ENCODE assay signal across 37 cellular contexts in the genomic region with DNA sequence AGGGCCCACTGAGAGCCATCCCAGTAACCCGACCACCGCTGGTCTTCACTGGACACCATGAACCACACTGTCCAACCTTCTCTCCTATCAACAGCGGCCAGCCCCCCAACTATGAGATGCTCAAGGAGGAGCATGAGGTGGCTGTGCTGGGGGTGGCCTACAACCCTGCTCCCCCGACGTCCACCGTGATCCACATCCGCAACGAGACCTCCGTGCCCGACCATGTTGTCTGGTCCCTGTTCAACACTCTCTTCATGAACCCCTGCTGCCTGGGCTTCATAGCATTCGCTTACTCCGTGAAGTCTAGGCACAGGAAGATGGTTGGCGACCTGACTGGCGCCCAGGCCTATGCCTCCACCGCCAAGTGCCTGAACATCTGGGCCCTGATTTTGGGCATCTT.
DNase-seq lines count a peak whose midpoint lies in the region; ATAC-seq, FAIRE-seq and TF ChIP-seq lines count a peak whose summit lies in the region.
"Had no signal": no experiment of that assay in that cellular context is flagged by ENCODE, and none has a peak within 500 bp of the region (broad histone marks: within the 10 kb centered on the region; RNA-seq: fewer than 3 reads in every experiment).

No MANE protein-coding gene starts in this region.

- H3K4me2 ChIP-seq in PC-3 (ENCODE audit: low read length) = peak overlapping the region; percentile 26; the same call in 1 of the 2 replicates
- H3K4me2 ChIP-seq: A549; BLaER1; BLaER1 treated with 17β-estradiol and CSF1 and Interleukin-3, amounts not matched to agents 10 nM and 100 nM had no signal

- no peak overlapping the region for H2AFZ ChIP-seq in PC-3 (ENCODE audit: low read length)

- no peak for FAIRE-seq in kidney (lab: Jason Lieb, UNC)
- FAIRE-seq: A204.1, A549, D721Med had no signal

- peaks cover 11% of the 10 kb centered on the region for H3K9me3 Mint-ChIP-seq in activated CD4-positive, alpha-beta T cell treated with anti-CD3 and anti-CD28 coated beads, Interleukin-2, amount 10 ng/mL, durations not matched to agents 7 days and 5 days
- no peaks in the 10 kb centered on the region for H3K9me3 Mint-ChIP-seq in HFFc6

- CTCF ChIA-PET in activated CD4-positive, alpha-beta T cell treated with anti-CD3 and anti-CD28 coated beads, Interleukin-2, amount 10 ng/mL, durations not matched to agents 7 days and 5 days (lab: Charles Lee) = no interaction called here
- CTCF ChIA-PET in PC-3 (lab: Charles Lee) = no interaction called here

- H3K9me2 ChIP-seq in PC-3 (replicated peaks; ENCODE audit: low read length) = no peaks in the 10 kb centered on the region

- H3K27ac ChIP-seq in PC-3 (ENCODE audit: low read length) = peak overlapping the region; percentile 94
- no peak overlapping the region for H3K27ac ChIP-seq in kidney (ENCODE audit: low read depth in 2 of 2, low read length in 2 of 2)
- H3K27ac ChIP-seq: 22Rv1; A549; BLaER1; BLaER1 treated with 17β-estradiol and CSF1 and Interleukin-3, amounts not matched to agents 10 nM and 100 nM; C4-2B had no signal

- BruUV-seq in PC-3 (replicated peaks; lab: Mats Ljungman, UMichigan) = no TSS peak

- intact Hi-C loops in PC-3 (cut with micrococcal nuclease) = loop anchor here (10.0 kb wide), 2 partner anchors 269 to 579 kb away; no protein-coding TSS in a partner anchor
- intact Hi-C loops in kidney (cut with DNase I) = no loop called here

- DNase-seq in activated CD4-positive, alpha-beta T cell treated with anti-CD3 and anti-CD28 coated beads, Interleukin-2, amount 10 ng/mL, durations not matched to agents 7 days and 5 days = no peak
- no peak for DNase-seq in activated CD4-positive, alpha-beta T cell treated with anti-CD3 and anti-CD28 coated beads for 48 hours
- DNase-seq in HFFc6 (no peak), PC-3 (no peak), kidney (peak; percentile 54), amniotic stem cell (lab: John Stamatoyannopoulos, UW) (no peak), NCI-H446 (lab: John Stamatoyannopoulos, UW) (no peak), HT-29 (ENCODE audit: low spot score) (no peak)
- DNase-seq: 8988T; ACHN; AML-193; BE2C; C1 segment of cervical spinal cord; Caco-2; Calu3; CD4-positive, alpha-beta memory T cell; CD4-positive, alpha-beta T cell; CD4-positive, CD25-positive, alpha-beta regulatory T cell; CD8-positive, alpha-beta memory T cell; CD8-positive, alpha-beta T cell; COR-L47; DMS 273 treated with DMSO at 0.1 percent for 48 hours; DMS153; DMS53; DMS79; DMS79 treated with DMSO at 0.1 percent for 48 hours; DND-41; EL had no signal

- peak overlapping the region; percentile 57 for H3K27ac Mint-ChIP-seq in activated CD4-positive, alpha-beta T cell treated with anti-CD3 and anti-CD28 coated beads, Interleukin-2, amount 10 ng/mL, durations not matched to agents 7 days and 5 days
- H3K27ac Mint-ChIP-seq in HFFc6 = no peak overlapping the region
- H3K27ac Mint-ChIP-seq: B cell; CD14-positive monocyte; CD4-positive, alpha-beta memory T cell; CD4-positive, alpha-beta T cell; CD4-positive, CD25-positive, alpha-beta regulatory T cell; CD8-positive, alpha-beta memory T cell; CD8-positive, alpha-beta T cell had no signal

- H3K9ac ChIP-seq in PC-3 (ENCODE audit: low read length) = peak overlapping the region; percentile 68
- no peak overlapping the region for H3K9ac ChIP-seq in kidney (ENCODE audit: low read length in 2 of 2)
- H3K9ac ChIP-seq: BLaER1; BLaER1 treated with 17β-estradiol and CSF1 and Interleukin-3, amounts not matched to agents 10 nM and 100 nM had no signal

- H3K27me3 ChIP-seq in PC-3 (ENCODE audit: low read length) = no peaks in the 10 kb centered on the region
- H3K27me3 ChIP-seq: BE2C; BLaER1; BLaER1 treated with 17β-estradiol and CSF1 and Interleukin-3, amounts not matched to agents 10 nM and 100 nM had no signal

- H3K27me3 Mint-ChIP-seq in activated CD4-positive, alpha-beta T cell treated with anti-CD3 and anti-CD28 coated beads, Interleukin-2, amount 10 ng/mL, durations not matched to agents 7 days and 5 days = no peaks in the 10 kb centered on the region
- H3K27me3 Mint-ChIP-seq in HFFc6 (ENCODE audit: insufficient read depth) = no peaks in the 10 kb centered on the region
- H3K27me3 Mint-ChIP-seq: B cell; CD4-positive, alpha-beta memory T cell; CD4-positive, alpha-beta T cell; CD4-positive, CD25-positive, alpha-beta regulatory T cell; CD8-positive, alpha-beta memory T cell had no signal

- H3K4me1 Mint-ChIP-seq in activated CD4-positive, alpha-beta T cell treated with anti-CD3 and anti-CD28 coated beads, Interleukin-2, amount 10 ng/mL, durations not matched to agents 7 days and 5 days = no peaks in the 10 kb centered on the region
- peaks cover 21% of the 10 kb centered on the region; the same call in 1 of the 2 replicates for H3K4me1 Mint-ChIP-seq in HFFc6 (ENCODE audit: low read depth)
- H3K4me1 Mint-ChIP-seq: B cell; CD14-positive monocyte; CD4-positive, alpha-beta memory T cell; CD4-positive, CD25-positive, alpha-beta regulatory T cell; CD8-positive, alpha-beta memory T cell had no signal

- POLR2A ChIA-PET in activated CD4-positive, alpha-beta T cell treated with anti-CD3 and anti-CD28 coated beads, Interleukin-2, amount 10 ng/mL, durations not matched to agents 7 days and 5 days (lab: Charles Lee) = no interaction called here
- POLR2A ChIA-PET in PC-3 (lab: Charles Lee; ENCODE audit: unreplicated experiment) = no interaction called here

- ATAC-seq in PC-3 = no peak
- ATAC-seq: A549; CD8-positive, alpha-beta T cell had no signal

- no peaks in the 10 kb centered on the region for H3K36me3 Mint-ChIP-seq in activated CD4-positive, alpha-beta T cell treated with anti-CD3 and anti-CD28 coated beads, Interleukin-2, amount 10 ng/mL, durations not matched to agents 7 days and 5 days (ENCODE audit: low read depth)
- peaks cover 4% of the 10 kb centered on the region; the same call in 1 of the 2 replicates for H3K36me3 Mint-ChIP-seq in HFFc6 (ENCODE audit: low read depth)
- H3K36me3 Mint-ChIP-seq: CD14-positive monocyte; CD4-positive, alpha-beta memory T cell; CD4-positive, CD25-positive, alpha-beta regulatory T cell; CD8-positive, alpha-beta memory T cell; CD8-positive, alpha-beta T cell had no signal

- H3K9me3 ChIP-seq in PC-3 (ENCODE audit: low read length) (no peaks in the 10 kb centered on the region), kidney (ENCODE audit: control insufficient read depth in 1 of 2, low read length in 2 of 2) (no peaks in the 10 kb centered on the region)
- H3K9me3 ChIP-seq: A549; BE2C; BLaER1; BLaER1 treated with 17β-estradiol and CSF1 and Interleukin-3, amounts not matched to agents 10 nM and 100 nM; Caco-2 had no signal

- H3K79me2 ChIP-seq in PC-3 (ENCODE audit: low read length) = no peaks in the 10 kb centered on the region

- no peaks in the 10 kb centered on the region for H4K20me1 ChIP-seq in PC-3 (ENCODE audit: low read length)
- H4K20me1 ChIP-seq: BLaER1; BLaER1 treated with 17β-estradiol and CSF1 and Interleukin-3, amounts not matched to agents 10 nM and 100 nM had no signal

- H3K4me1 ChIP-seq in PC-3 (ENCODE audit: insufficient read depth, low read length) (peaks cover 56% of the 10 kb centered on the region), kidney (ENCODE audit: control insufficient read depth in 1 of 2, insufficient read depth in 1 of 2, low read depth in 1 of 2, low read length in 2 of 2) (no peaks in the 10 kb centered on the region)
- H3K4me1 ChIP-seq: A549; BE2C; BLaER1; BLaER1 treated with 17β-estradiol and CSF1 and Interleukin-3, amounts not matched to agents 10 nM and 100 nM; Caco-2 had no signal

- TF ChIP-seq CTCF in HFFc6 (IDR thresholded peaks at IDR 0.05) (no peak), PC-3 (conservative IDR thresholded peaks at IDR 0.05; ENCODE audit: low read depth, low read length) (no peak), kidney (IDR thresholded peaks at IDR 0.05; ENCODE audit: borderline replicate concordance, extremely low read depth, insufficient read depth) (no peak)

- H3K36me3 ChIP-seq in PC-3 (ENCODE audit: low read depth, low read length) (no peaks in the 10 kb centered on the region), kidney (ENCODE audit: control insufficient read depth in 1 of 2, insufficient read depth in 2 of 2, low read length in 2 of 2) (no peaks in the 10 kb centered on the region)
- H3K36me3 ChIP-seq: BE2C; BLaER1; BLaER1 treated with 17β-estradiol and CSF1 and Interleukin-3, amounts not matched to agents 10 nM and 100 nM had no signal

- H3F3A ChIP-seq in PC-3 (ENCODE audit: low read length, unreplicated experiment) = peaks cover 4% of the 10 kb centered on the region

- no peak overlapping the region for H3K4me3 ChIP-seq in PC-3 (ENCODE audit: low read length)
- H3K4me3 ChIP-seq in kidney (ENCODE audit: low read length in 2 of 2) = no peak overlapping the region
- H3K4me3 ChIP-seq: A549; BLaER1; BLaER1 treated with 17β-estradiol and CSF1 and Interleukin-3, amounts not matched to agents 10 nM and 100 nM had no signal

- H3K4me3 Mint-ChIP-seq in activated CD4-positive, alpha-beta T cell treated with anti-CD3 and anti-CD28 coated beads, Interleukin-2, amount 10 ng/mL, durations not matched to agents 7 days and 5 days = no peak overlapping the region
- peak overlapping the region; percentile 41; the same call in 1 of the 2 replicates for H3K4me3 Mint-ChIP-seq in HFFc6
- H3K4me3 Mint-ChIP-seq: B cell; CD14-positive monocyte; CD4-positive, alpha-beta memory T cell; CD4-positive, alpha-beta T cell; CD4-positive, CD25-positive, alpha-beta regulatory T cell; CD8-positive, alpha-beta memory T cell; CD8-positive, alpha-beta T cell had no signal
